1 cellular context compared by ENCODE assay signal in genomic region chr12:65937181-65937641, GRCh38.
TF ChIP-seq lines count a peak whose summit lies in the region.

No MANE protein-coding gene starts in this region.

TF ChIP-seq in HepG2, 621 proteins besides CTCF, POLR2A, EP300 and RAD21 (continued from another document and continues in another):
- TF ChIP-seq TFE3 (CRISPR knock-in tag; IDR thresholded peaks at IDR 0.05), result 0 out of 2 replicates have a peak, but pooled peaks have one; percentile 19
- no peak for TF ChIP-seq ZSCAN29 (CRISPR knock-in tag; conservative IDR thresholded peaks at IDR 0.05)
- no peak for TF ChIP-seq HOXA7 (CRISPR knock-in tag; IDR thresholded peaks at IDR 0.05)
- no peak for TF ChIP-seq RBM22 (optimal IDR thresholded peaks at IDR 0.05; ENCODE audit: low read length)
- TF ChIP-seq ZNF83 (CRISPR knock-in tag; IDR thresholded peaks at IDR 0.05; ENCODE audit: borderline replicate concordance), result no peak
- TF ChIP-seq RNF2 (conservative IDR thresholded peaks at IDR 0.05; ENCODE audit: low read depth), result no peak
- no peak for TF ChIP-seq MTF1 (CRISPR knock-in tag; IDR thresholded peaks at IDR 0.05)
- no peak for TF ChIP-seq GMEB2 (CRISPR knock-in tag; IDR thresholded peaks at IDR 0.05; ENCODE audit: low read depth)
- no peak for TF ChIP-seq UBTF (CRISPR knock-in tag; IDR thresholded peaks at IDR 0.05)
- no peak for TF ChIP-seq ZNF350 (CRISPR knock-in tag; IDR thresholded peaks at IDR 0.05; ENCODE audit: borderline replicate concordance, low read depth)
- TF ChIP-seq ZBTB42 (CRISPR knock-in tag; IDR thresholded peaks at IDR 0.05), result no peak
- TF ChIP-seq ZUFSP (CRISPR knock-in tag; IDR thresholded peaks at IDR 0.05; ENCODE audit: borderline replicate concordance), result no peak
- peak; percentile 36; the same call in 1 of the 2 replicates for TF ChIP-seq PHF21A (CRISPR knock-in tag; IDR thresholded peaks at IDR 0.05)
- TF ChIP-seq ZBTB33 (CRISPR knock-in tag; IDR thresholded peaks at IDR 0.05), result no peak
- no peak for TF ChIP-seq AHR (CRISPR knock-in tag; IDR thresholded peaks at IDR 0.05)
- no peak for TF ChIP-seq ZFP36L1 (CRISPR knock-in tag; IDR thresholded peaks at IDR 0.05)
- TF ChIP-seq MTF2 (CRISPR knock-in tag; IDR thresholded peaks at IDR 0.05; ENCODE audit: borderline replicate concordance), result no peak
- TF ChIP-seq AKAP8 (CRISPR knock-in tag; IDR thresholded peaks at IDR 0.05), result no peak
- TF ChIP-seq ARID4A (CRISPR knock-in tag; IDR thresholded peaks at IDR 0.05; ENCODE audit: borderline replicate concordance), result no peak
- 0 out of 2 replicates have a peak, but pooled peaks have one; percentile 33 for TF ChIP-seq ZGPAT (CRISPR knock-in tag; IDR thresholded peaks at IDR 0.05)
- no peak for TF ChIP-seq ZNF335 (CRISPR knock-in tag; IDR thresholded peaks at IDR 0.05)
- no peak for TF ChIP-seq ZNF546 (CRISPR knock-in tag; conservative IDR thresholded peaks at IDR 0.05)
- no peak; the same call in 1 of the 2 replicates for TF ChIP-seq RXRA (CRISPR knock-in tag; IDR thresholded peaks at IDR 0.05)
- no peak for TF ChIP-seq KDM5A (IDR thresholded peaks at IDR 0.05; ENCODE audit: borderline replicate concordance, low read length)
- no peak for TF ChIP-seq NFAT5 (CRISPR knock-in tag; IDR thresholded peaks at IDR 0.05)
- TF ChIP-seq ZNF800 (CRISPR knock-in tag; IDR thresholded peaks at IDR 0.05), result peak; percentile 49; the same call in 1 of the 2 replicates
- no peak for TF ChIP-seq PLRG1 (conservative IDR thresholded peaks at IDR 0.05)
- TF ChIP-seq XRCC5 (optimal IDR thresholded peaks at IDR 0.05; ENCODE audit: low read length), result no peak
- no peak for TF ChIP-seq GPBP1L1 (CRISPR knock-in tag; IDR thresholded peaks at IDR 0.05)
- TF ChIP-seq SAP130 (CRISPR knock-in tag; IDR thresholded peaks at IDR 0.05; ENCODE audit: low read depth), result peak; percentile 65
- TF ChIP-seq ZBTB7A (CRISPR knock-in tag; IDR thresholded peaks at IDR 0.05), result no peak
- TF ChIP-seq ZSCAN22 (CRISPR knock-in tag; IDR thresholded peaks at IDR 0.05), result no peak
- no peak for TF ChIP-seq ZFP36 (IDR thresholded peaks at IDR 0.05; ENCODE audit: borderline replicate concordance, low read depth, low read length, partially characterized antibody)
